In genomic region chr6:90131614-90132423, GRCh38 we compare ENCODE assay signal across 13 cellular contexts.
DNase-seq lines count a peak whose midpoint lies in the region; ATAC-seq lines count a peak whose summit lies in the region.
"Had no signal": no experiment of that assay in that cellular context is flagged by ENCODE, and none has a peak within 500 bp of the region (broad histone marks: within the 10 kb centered on the region; RNA-seq: fewer than 3 reads in every experiment).

No MANE protein-coding gene starts in this region.

- H3K36me3 ChIP-seq in CD8-positive, alpha-beta memory T cell (ENCODE audit: insufficient read depth, low read length): no peaks in the 10 kb centered on the region
- H3K36me3 ChIP-seq: stomach had no signal

- no peak overlapping the region for H3K27ac ChIP-seq in CD8-positive, alpha-beta memory T cell (ENCODE audit: low read depth, low read length)
- H3K27ac ChIP-seq: KMS-11, stomach had no signal

- no peak overlapping the region for H3K4me3 ChIP-seq in CD8-positive, alpha-beta memory T cell (ENCODE audit: low read length)
- H3K4me3 ChIP-seq: stomach had no signal

- intact Hi-C loops in posterior vena cava (cut with DNase I): no loop called here

- H3K4me3 Mint-ChIP-seq in CD8-positive, alpha-beta memory T cell: no peak overlapping the region
- H3K4me3 Mint-ChIP-seq: immature natural killer cell had no signal

- H3K36me3 Mint-ChIP-seq in CD8-positive, alpha-beta memory T cell: peaks cover 0 to 4% (median 1%) of the 10 kb centered on the region in 3 donors

- CTCF ChIA-PET in CD8-positive, alpha-beta memory T cell (lab: Charles Lee): interaction anchor here (1.2 kb wide), 1 partner anchor 19 kb away, joined by 3 read pairs; no protein-coding TSS in a partner anchor

- ATAC-seq in HG03159 (IDR thresholded peaks at IDR 0.05; ENCODE audit: unreplicated experiment) (no peak), left lobe of liver (no peak)
- ATAC-seq: Panc1 had no signal

- H3K4me1 ChIP-seq in CD8-positive, alpha-beta memory T cell (ENCODE audit: insufficient read depth, low read length): peaks cover 25% of the 10 kb centered on the region

- H3K27me3 Mint-ChIP-seq in CD8-positive, alpha-beta memory T cell: no peaks in the 10 kb centered on the region

- peaks cover 5 to 17% (median 12%) of the 10 kb centered on the region in 3 donors for H3K4me1 Mint-ChIP-seq in CD8-positive, alpha-beta memory T cell

- POLR2A ChIA-PET in CD8-positive, alpha-beta memory T cell (lab: Charles Lee): no interaction called here

- peak overlapping the region in 1 of 8 donors; percentile 47 for H3K27ac Mint-ChIP-seq in CD8-positive, alpha-beta memory T cell
- H3K27ac Mint-ChIP-seq: immature natural killer cell had no signal

- DNase-seq in Daoy (ENCODE audit: low read depth): peak; percentile 54
- DNase-seq in NCI-H2227 treated with DMSO at 0.1 percent for 48 hours (lab: John Stamatoyannopoulos, UW): peak; percentile 46
- peak; percentile 80 for DNase-seq in dedifferentiated amniotic fluid mesenchymal stem cell (ENCODE audit: extremely low spot score)
- DNase-seq in posterior vena cava (ENCODE audit: low spot score): peak; percentile 91
- DNase-seq in left lobe of liver (ENCODE audit: low spot score): no peak
- DNase-seq in CD8-positive, alpha-beta memory T cell: no peak
- DNase-seq in NK-92 treated with Interleukin-12 subunit alpha and Interleukin-12 subunit beta, amount 100 ng/mL, for 24 hours (lab: John Stamatoyannopoulos, UW): no peak
- DNase-seq: immature natural killer cell, stomach had no signal

- no peaks in the 10 kb centered on the region for H3K27me3 ChIP-seq in CD8-positive, alpha-beta memory T cell (ENCODE audit: insufficient read depth, low read length, poor library complexity, severe bottlenecking)
- H3K27me3 ChIP-seq: dorsolateral prefrontal cortex, stomach had no signal

- H3K9me3 Mint-ChIP-seq in CD8-positive, alpha-beta memory T cell: peaks cover 0 to 1% (median 0%) of the 10 kb centered on the region in 5 donors
- H3K9me3 Mint-ChIP-seq: immature natural killer cell had no signal

- H3K9me3 ChIP-seq in CD8-positive, alpha-beta memory T cell (ENCODE audit: low read length): no peaks in the 10 kb centered on the region
- H3K9me3 ChIP-seq: stomach had no signal

Comparison
In these comparisons a context has a peak if more than half of its experiments do, and no peak if none do; other contexts are left out.
1. DNase-seq: peak in Daoy (single experiment), NCI-H2227 treated with DMSO at 0.1 percent for 48 hours (single experiment), dedifferentiated amniotic fluid mesenchymal stem cell (single experiment) and posterior vena cava (single experiment); none in left lobe of liver (single experiment), CD8-positive, alpha-beta memory T cell (0 of 5) and NK-92 treated with Interleukin-12 subunit alpha and Interleukin-12 subunit beta, amount 100 ng/mL, for 24 hours (single experiment).